ENCODE assay signal across 8 cellular contexts in the genomic region with DNA sequence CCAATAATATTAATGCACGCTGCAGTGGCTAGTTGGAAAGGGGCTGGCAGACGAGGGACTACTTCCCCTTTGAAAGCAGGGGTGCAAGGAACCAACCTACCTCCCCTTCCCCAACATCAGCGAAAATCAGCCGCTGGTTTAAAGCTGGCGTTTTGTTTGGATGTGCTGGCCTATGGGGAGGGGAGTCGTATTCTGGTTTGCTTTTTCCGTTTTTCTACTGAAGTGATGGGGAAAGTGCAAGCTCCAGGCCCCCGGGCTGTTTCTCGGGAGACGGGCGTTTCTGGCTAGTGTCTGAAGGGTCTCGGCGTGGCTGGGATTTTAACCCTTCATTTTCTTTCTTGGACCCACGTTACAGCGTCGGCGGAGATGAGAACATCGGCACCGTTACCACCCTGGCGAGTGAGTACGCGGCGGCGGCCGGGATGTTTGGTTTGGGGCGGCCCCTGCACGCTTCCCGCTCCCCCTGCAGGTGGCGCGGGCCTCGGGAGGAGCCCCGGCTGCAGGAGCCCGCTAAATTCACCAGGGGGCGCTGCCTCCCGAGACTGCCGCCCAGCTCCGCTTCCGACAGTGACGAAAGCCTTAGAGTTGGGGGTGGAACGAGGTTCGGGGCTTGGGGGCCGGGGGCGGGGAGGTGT.
DNase-seq lines count a peak whose midpoint lies in the region; ATAC-seq and TF ChIP-seq lines count a peak whose summit lies in the region.

No MANE protein-coding gene starts in this region.

- peak; percentile 96 for ATAC-seq in GM18498 (IDR thresholded peaks at IDR 0.05; ENCODE audit: unreplicated experiment)
- peak; percentile 88 for ATAC-seq in HG02943 (IDR thresholded peaks at IDR 0.05; ENCODE audit: low read depth, unreplicated experiment)
- ATAC-seq in aorta (ENCODE audit: low FRiP score) = peak; percentile 97

- peak overlapping the region in 1 of 2 donors; percentile 52 for H3K27ac ChIP-seq in aorta (ENCODE audit: low read depth in 1 of 2, low read length in 2 of 2)

- 0 to 1% methylated on average over 43 of the region's 43 CpGs for WGBS in aorta, 2 donors

- peak; percentile 98 for TF ChIP-seq CTCF in astrocyte of the cerebellum (IDR thresholded peaks at IDR 0.05; ENCODE audit: low read depth, low read length, missing control alignments)

- DNase-seq in NCI-H187 treated with DMSO at 0.1 percent for 48 hours (lab: John Stamatoyannopoulos, UW) (peak; percentile 40), T-helper 9 cell (peak; percentile 86), astrocyte of the cerebellum (ENCODE audit: low read depth) (peak; percentile 65), hepatic stellate cell (ENCODE audit: low spot score) (peak; percentile 86), retina (peak; percentile 94), aorta (peak; percentile 89 to 96)

- H3K27me3 ChIP-seq in aorta (ENCODE audit: control insufficient read depth in 1 of 2, insufficient read depth in 2 of 2, low read length in 1 of 2) = no peaks in the 10 kb centered on the region

- no peaks in the 10 kb centered on the region for H3K36me3 ChIP-seq in aorta (ENCODE audit: control insufficient read depth in 1 of 2, insufficient read depth in 2 of 2, low read length in 1 of 2)

- H3K4me1 ChIP-seq in aorta (ENCODE audit: control insufficient read depth in 1 of 2, insufficient read depth in 2 of 2, low read length in 2 of 2) = no peaks in the 10 kb centered on the region

- in situ Hi-C loops in astrocyte of the cerebellum (cut with HindIII; ENCODE audit: low sequenced_read_pairs) = no loop called here

- no peaks in the 10 kb centered on the region for H3K9me3 ChIP-seq in aorta (ENCODE audit: control insufficient read depth, low read length)

- intact Hi-C loops in aorta (cut with DNase I) = loop anchor here (2.0 to 5.0 kb wide), 2 partner anchors 188 to 191 kb away; no protein-coding TSS in a partner anchor

- H3K4me3 ChIP-seq in astrocyte of the cerebellum (ENCODE audit: low read depth, low read length) (peak overlapping the region; percentile 51), aorta (ENCODE audit: low read length in 2 of 2) (peak overlapping the region; percentile 52 to 86)

Comparison
In these comparisons a context has a peak if more than half of its experiments do, and no peak if none do; other contexts are left out.
1. DNase-seq: peak in every context shown above with its lines; median percentile 94 in retina; 92 in aorta; 86 in T-helper 9 cell; 86 in hepatic stellate cell; 65 in astrocyte of the cerebellum; 40 in NCI-H187 treated with DMSO at 0.1 percent for 48 hours.